Comparison of ENCODE assay signal across 9 cellular contexts in genomic region chr3:97823081-97823480, GRCh38. TPM values are rescaled to one million over a fixed set of nuclear protein-coding genes. Genes with fewer than 3 reads are reported as not detected.
DNase-seq lines count a peak whose midpoint lies in the region; ATAC-seq and TF ChIP-seq lines count a peak whose summit lies in the region.
"Had no signal": no experiment of that assay in that cellular context is flagged by ENCODE, and none has a peak within 500 bp of the region (broad histone marks: within the 10 kb centered on the region; RNA-seq: fewer than 3 reads in every experiment).

No MANE protein-coding gene starts in this region.

- H3K9me2 ChIP-seq in GM23248 (ENCODE audit: insufficient read depth): no peaks in the 10 kb centered on the region

- H3F3A ChIP-seq in GM23248 (ENCODE audit: insufficient read depth): peaks cover 13% of the 10 kb centered on the region

- CTCF ChIA-PET in WTC11 (lab: Charles Lee): interaction anchor here (1.1 kb wide), 1 partner anchor 58 kb away, joined by 3 read pairs; the partner anchor contains the start of gene ARL6

- H3K4me3 Mint-ChIP-seq in WTC11: peak overlapping the region; percentile 99

- H4K20me1 ChIP-seq in GM23248 (ENCODE audit: insufficient read depth): peaks cover 12% of the 10 kb centered on the region; the same call in 1 of the 2 replicates

- H3K79me2 ChIP-seq in GM23248 (ENCODE audit: insufficient read depth): peaks cover 57% of the 10 kb centered on the region

- H3K27me3 ChIP-seq in GM23248 (replicated peaks; ENCODE audit: insufficient read depth): no peaks in the 10 kb centered on the region
- H3K27me3 ChIP-seq in skeletal muscle tissue (ENCODE audit: control insufficient read depth in 3 of 3, insufficient read depth in 3 of 3, low read length in 3 of 3): no peaks in the 10 kb centered on the region

- peaks cover 29% of the 10 kb centered on the region for H3K27me3 Mint-ChIP-seq in WTC11 (ENCODE audit: low read depth)

- 0 to 3% methylated on average over 10 of the region's 10 CpGs for whole genome bisulfite sequencing in GM23248 (ENCODE audit: low coverage in 1 of 2, low lambda C conversion rate in 2 of 2, missing lambda C conversion rate in 2 of 2), 2 experiments

- POLR2A ChIA-PET in WTC11 (lab: Charles Lee): interaction anchor here (0.6 kb wide), 1 partner anchor 9 kb away, joined by 3 read pairs; no protein-coding TSS in a partner anchor

- H3K4me1 Mint-ChIP-seq in WTC11: peaks cover 43% of the 10 kb centered on the region

- TF ChIP-seq CTCF in WTC11 (IDR thresholded peaks at IDR 0.05): no peak

- H3K9ac ChIP-seq in GM23248 (peak overlapping the region; percentile 94), skeletal muscle tissue (ENCODE audit: low read depth in 1 of 3, low read length in 3 of 3) (peak overlapping the region; percentile 91 to 92 (median 91))

- H3K9me3 ChIP-seq in GM23248 (ENCODE audit: low read depth) (no peaks in the 10 kb centered on the region), skeletal muscle tissue (ENCODE audit: control insufficient read depth in 3 of 3, low read length in 3 of 3) (no peaks in the 10 kb centered on the region)

- in situ Hi-C loops in GM23248 (cut with MboI): no loop called here

- H3K27ac Mint-ChIP-seq in WTC11: no peak overlapping the region; the same call in 1 of the 2 replicates

- H3K4me3 ChIP-seq in GM23248: peak overlapping the region; percentile 92
- H3K4me3 ChIP-seq in skeletal muscle tissue (ENCODE audit: low read length in 3 of 3): peak overlapping the region; percentile 83 to 94 (median 90)

- H3K27ac ChIP-seq in GM23248 (peak overlapping the region; percentile 93), skeletal muscle tissue (ENCODE audit: low read depth, low read length) (peak overlapping the region; percentile 89)

- H3K36me3 ChIP-seq in GM23248 (ENCODE audit: low read depth): no peaks in the 10 kb centered on the region
- H3K36me3 ChIP-seq in skeletal muscle tissue (ENCODE audit: control insufficient read depth in 3 of 3, insufficient read depth in 3 of 3, low read length in 3 of 3): no peaks in the 10 kb centered on the region

- no peaks in the 10 kb centered on the region for H3K36me3 Mint-ChIP-seq in WTC11

- H3K9me3 Mint-ChIP-seq in WTC11: no peaks in the 10 kb centered on the region

- peak; percentile 40 for DNase-seq in GM23248
- DNase-seq in WTC11 (ENCODE audit: low spot score): no peak
- DNase-seq in hepatic stellate cell (ENCODE audit: low spot score): peak; percentile 3
- no peak for DNase-seq in SHP77 treated with DMSO at 0.1 percent for 48 hours (lab: John Stamatoyannopoulos, UW)
- no peak for DNase-seq in hippocampal formation (lab: John Stamatoyannopoulos, UW)
- no peak for DNase-seq in NCI-H2081 treated with DMSO at 0.1 percent for 48 hours (lab: John Stamatoyannopoulos, UW)
- DNase-seq: GOT3 had no signal

- peak overlapping the region; percentile 100 for H2AFZ ChIP-seq in GM23248

- peak overlapping the region; percentile 96 for H3K4me2 ChIP-seq in GM23248 (ENCODE audit: unreplicated experiment)

- H3K4me1 ChIP-seq in GM23248 (ENCODE audit: insufficient read depth): peaks cover 11% of the 10 kb centered on the region
- H3K4me1 ChIP-seq in skeletal muscle tissue (ENCODE audit: control insufficient read depth in 3 of 3, insufficient read depth in 3 of 3, low read length in 3 of 3): peaks cover 23 to 25% (median 25%) of the 10 kb centered on the region in 3 donors

- no peak for ATAC-seq in WTC11
- no peak for ATAC-seq in HG02642 (IDR thresholded peaks at IDR 0.05; ENCODE audit: poor library complexity, unreplicated experiment)

TF ChIP-seq in WTC11, 78 proteins besides CTCF, POLR2A, EP300 and RAD21:
- TF ChIP-seq SMAD3 (CRISPR knock-in tag; IDR thresholded peaks at IDR 0.05; ENCODE audit: borderline replicate concordance) (no peak), OVOL2 (CRISPR knock-in tag; IDR thresholded peaks at IDR 0.05; ENCODE audit: borderline replicate concordance) (no peak), ESRRA (CRISPR knock-in tag; IDR thresholded peaks at IDR 0.05; ENCODE audit: borderline replicate concordance) (no peak), NR2C2 (CRISPR knock-in tag; IDR thresholded peaks at IDR 0.05) (no peak), ZNF423 (CRISPR knock-in tag; IDR thresholded peaks at IDR 0.05) (no peak), TEAD1 (CRISPR knock-in tag; IDR thresholded peaks at IDR 0.05) (no peak), MXD4 (CRISPR knock-in tag; IDR thresholded peaks at IDR 0.05; ENCODE audit: borderline replicate concordance) (no peak), ZNF232 (CRISPR knock-in tag; IDR thresholded peaks at IDR 0.05) (no peak), JAZF1 (CRISPR knock-in tag; IDR thresholded peaks at IDR 0.05) (no peak), IRF1 (CRISPR knock-in tag; IDR thresholded peaks at IDR 0.05) (no peak), HMGA2 (CRISPR knock-in tag; IDR thresholded peaks at IDR 0.05) (no peak)

RNA-seq across cellular contexts. Expression of gene CRYBG3, which starts 1.3 kb away (rescaled TPM):
- 16.8 and 16.9 TPM in 2 replicates for total RNA-seq in GM23248 (2014; rRNA removed; shearing (Covaris generic))
- polyA plus RNA-seq in GM23248 (2016; fragmentation: Nextera tagmentation; extraction: Ambion mirVana): 3.3 and 4.3 TPM in 2 replicates
- 12.6 to 13.6 TPM (median 13.3 TPM) in 3 replicates for total RNA-seq in WTC11 (2021)
- 27.1 TPM for total RNA-seq in skeletal muscle tissue

RNA-seq across cellular contexts. Expression of gene ARL6, which starts 58.5 kb away (rescaled TPM):
- 8.1 and 8.2 TPM in 2 replicates for total RNA-seq in GM23248 (2014; rRNA removed; shearing (Covaris generic))
- polyA plus RNA-seq in GM23248 (2016; fragmentation: Nextera tagmentation; extraction: Ambion mirVana): 8.0 and 9.2 TPM in 2 replicates
- 6.6 to 7.1 TPM (median 6.8 TPM) in 3 replicates for total RNA-seq in WTC11 (2021)
- 7.3 TPM for total RNA-seq in skeletal muscle tissue

Comparison
In these comparisons a context has a peak if more than half of its experiments do, and no peak if none do; other contexts are left out.
1. DNase-seq: peak in GM23248 (single experiment) and hepatic stellate cell (single experiment); none in WTC11 (single experiment), SHP77 treated with DMSO at 0.1 percent for 48 hours (single experiment), hippocampal formation (0 of 2) and NCI-H2081 treated with DMSO at 0.1 percent for 48 hours (single experiment).